ENCODE assay signal across 23 cellular contexts in the genomic region with DNA sequence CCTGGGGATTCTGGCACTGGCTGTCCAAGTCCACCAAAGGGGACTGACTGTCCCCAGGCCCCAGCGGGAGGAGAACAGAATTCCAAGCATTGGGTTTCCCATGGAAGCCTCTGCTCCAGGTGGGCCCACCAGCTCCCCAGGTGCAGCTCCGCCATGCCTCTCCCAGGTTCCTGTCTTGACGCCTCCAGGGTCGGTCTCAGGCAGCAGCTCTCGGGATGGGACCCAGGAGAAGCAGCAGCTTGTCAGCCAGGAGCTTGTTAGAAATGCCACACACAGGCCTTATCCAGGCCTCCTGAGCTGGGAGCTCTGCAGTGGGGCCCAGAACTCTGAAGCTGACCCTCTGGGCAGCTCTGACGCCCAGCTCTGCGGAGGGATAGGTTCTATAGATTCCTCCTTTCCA. TPM values are rescaled to one million over a fixed set of nuclear protein-coding genes. Genes with fewer than 3 reads are reported as not detected.
DNase-seq lines count a peak whose midpoint lies in the region; ATAC-seq, FAIRE-seq and TF ChIP-seq lines count a peak whose summit lies in the region.
"Had no signal": no experiment of that assay in that cellular context is flagged by ENCODE, and none has a peak within 500 bp of the region (broad histone marks: within the 10 kb centered on the region; RNA-seq: fewer than 3 reads in every experiment).

No MANE protein-coding gene starts in this region.

- H3K79me2 ChIP-seq in H1 (ENCODE audit: control insufficient read depth in 1 of 2, insufficient read depth in 2 of 2, low read length in 2 of 2) (no peaks in the 10 kb centered on the region; a peak in 1 of 4 replicates), neural progenitor cell (ENCODE audit: low read depth) (no peaks in the 10 kb centered on the region), SK-N-SH (ENCODE audit: insufficient read depth) (no peaks in the 10 kb centered on the region)

- H2AK5ac ChIP-seq in H1 (ENCODE audit: low read depth, low read length) = no peak overlapping the region

- no peak overlapping the region for H2BK12ac ChIP-seq in H1 (ENCODE audit: low read depth, low read length)

- no peak overlapping the region for H2AFZ ChIP-seq in H1 (ENCODE audit: low read length)
- peak overlapping the region; percentile 57 for H2AFZ ChIP-seq in neural progenitor cell (replicated peaks)
- H2AFZ ChIP-seq in SK-N-SH (ENCODE audit: low read depth) = no peak overlapping the region

- H3K4me3 ChIP-seq in BLaER1 treated with 17β-estradiol and CSF1 and Interleukin-3, amounts not matched to agents 10 nM and 100 nM = peak overlapping the region in 2 of 10 experiments; percentile 3 to 11; a peak in 1 of 20 replicates
- H3K4me3 ChIP-seq in H1 (ENCODE audit: extremely low read depth in 1 of 4, insufficient read depth in 2 of 4, low read depth in 3 of 4, low read length in 4 of 4) (no peak overlapping the region), neural progenitor cell (no peak overlapping the region), SK-N-SH (ENCODE audit: low read depth in 2 of 2, low read length in 1 of 2) (no peak overlapping the region)
- H3K4me3 ChIP-seq: A549, HAP-1 had no signal

- no peak for TF ChIP-seq POLR2A in H1 (IDR thresholded peaks at IDR 0.05; ENCODE audit: control extremely low read depth in 1 of 2, low read depth in 2 of 2, low read length in 2 of 2)

- no peak overlapping the region for H3K4me3 Mint-ChIP-seq in neural progenitor cell
- H3K4me3 Mint-ChIP-seq: CD4-positive, CD25-positive, alpha-beta regulatory T cell; CD8-positive, alpha-beta T cell; HFFc6 had no signal

- no peaks in the 10 kb centered on the region for H3K27me3 ChIP-seq in BLaER1 treated with 17β-estradiol and CSF1 and Interleukin-3, amounts not matched to agents 10 nM and 100 nM
- no peaks in the 10 kb centered on the region for H3K27me3 ChIP-seq in H1 (replicated peaks in 1 of 4; ENCODE audit: control insufficient read depth in 3 of 4, extremely low read depth in 1 of 4, insufficient read depth in 3 of 4, low read length in 3 of 4)
- no peaks in the 10 kb centered on the region for H3K27me3 ChIP-seq in neural progenitor cell
- no peaks in the 10 kb centered on the region for H3K27me3 ChIP-seq in foreskin keratinocyte
- H3K27me3 ChIP-seq in SK-N-SH (ENCODE audit: insufficient read depth) = no peaks in the 10 kb centered on the region

- TF ChIP-seq RAD21 in H1 (IDR thresholded peaks at IDR 0.05 in 1 of 2, conservative IDR thresholded peaks at IDR 0.05 in 1 of 2; ENCODE audit: low read depth in 2 of 2, low read length in 2 of 2) (no peak), SK-N-SH (IDR thresholded peaks at IDR 0.05; ENCODE audit: low read length) (no peak)

- H3K23me2 ChIP-seq in H1 (ENCODE audit: low read depth, low read length) = peaks cover 2% of the 10 kb centered on the region

- no peak overlapping the region for H4K5ac ChIP-seq in H1 (ENCODE audit: insufficient read length, low read depth, low read length)

- H2BK120ac ChIP-seq in H1 (replicated peaks; ENCODE audit: low read depth, low read length) = no peak overlapping the region

- H4K8ac ChIP-seq in H1 (ENCODE audit: extremely low read depth, insufficient read depth, low read length) = peak overlapping the region; percentile 37; the same call in 1 of the 2 replicates

- TF ChIP-seq EP300 in H1 (IDR thresholded peaks at IDR 0.05; ENCODE audit: borderline replicate concordance in 1 of 2, low read depth in 2 of 2, low read length in 2 of 2) (no peak), SK-N-SH (IDR thresholded peaks at IDR 0.05; ENCODE audit: borderline replicate concordance in 1 of 2, low read depth in 1 of 2, low read length in 1 of 2) (no peak)

- H4K91ac ChIP-seq in H1 (replicated peaks; ENCODE audit: insufficient read length, low read length) = no peak overlapping the region

- CTCF ChIA-PET in H1 (lab: Charles Lee; ENCODE audit: partially characterized antibody) = interaction anchor here (0.5 to 2.2 kb wide), 11 partner anchors 8 to 76 kb away, joined by 3 to 11 read pairs (median 4); no protein-coding TSS in a partner anchor
- CTCF ChIA-PET in SK-N-SH (lab: Yijun Ruan, JAX) = interaction anchor here (5.7 to 11.1 kb wide), 2 partner anchors 22 to 29 kb away, joined by 31 to 70 read pairs; no protein-coding TSS in a partner anchor

- FAIRE-seq in H1 (lab: Jason Lieb, UNC) = no peak
- FAIRE-seq: A549, G401.6, GM12892 had no signal

- no peak overlapping the region for H3K27ac Mint-ChIP-seq in neural progenitor cell
- H3K27ac Mint-ChIP-seq: CD4-positive, CD25-positive, alpha-beta regulatory T cell; CD8-positive, alpha-beta T cell; HFFc6 had no signal

- ATAC-seq in HG02678 (IDR thresholded peaks at IDR 0.05; ENCODE audit: unreplicated experiment) (no peak), foreskin keratinocyte (no peak)
- ATAC-seq: A549; CD8-positive, alpha-beta T cell had no signal

- H2BK15ac ChIP-seq in H1 (ENCODE audit: low read length) = no peak overlapping the region

- no peak for DNase-seq in H1 (ENCODE audit: low read depth in 1 of 2, low spot score in 2 of 2)
- DNase-seq in neural progenitor cell (ENCODE audit: low spot score) = no peak
- DNase-seq in foreskin keratinocyte = no peak
- DNase-seq in activated CD4-positive, alpha-beta T cell treated with anti-CD3 and anti-CD28 coated beads, Interleukin-2, amount 50 U/mL, for 1 hour = no peak
- DNase-seq in SK-N-SH = no peak
- DNase-seq: 8988T; ACHN; AML-193; BE2C; Caco-2; CD4-positive, CD25-positive, alpha-beta regulatory T cell; CD8-positive, alpha-beta T cell; DMS153; DND-41; HFFc6 had no signal

- H4K20me1 ChIP-seq in BLaER1 treated with 17β-estradiol and CSF1 and Interleukin-3, amounts not matched to agents 10 nM and 100 nM = no peaks in the 10 kb centered on the region
- H4K20me1 ChIP-seq in H1 (replicated peaks in 1 of 2; ENCODE audit: control insufficient read depth in 1 of 2, insufficient read depth in 2 of 2, low read length in 2 of 2) (peaks cover 0 to 6% of the 10 kb centered on the region in 2 experiments), neural progenitor cell (ENCODE audit: low read depth) (no peaks in the 10 kb centered on the region), SK-N-SH (ENCODE audit: insufficient read depth) (no peaks in the 10 kb centered on the region)

- no peak overlapping the region for H3K18ac ChIP-seq in H1 (ENCODE audit: extremely low read depth, low read length)

- no peak overlapping the region for H3K23ac ChIP-seq in H1 (ENCODE audit: insufficient read length)

- WGBS in H1 (ENCODE audit: extremely low coverage in 1 of 2, insufficient coverage in 1 of 2, insufficient read length in 1 of 2, insufficient replicate concordance in 2 of 2, low coverage in 1 of 2, low lambda C conversion rate in 2 of 2, missing lambda C conversion rate in 1 of 2), 2 experiments = 93% methylated on average over 6 of the region's 7 CpGs; no CpG with 5 or more reads in 1 of the 2 experiments
- WGBS in SK-N-SH (ENCODE audit: low lambda C conversion rate) = 31% methylated on average over 7 of the region's 7 CpGs

- POLR2A ChIA-PET in H1 (lab: Charles Lee; ENCODE audit: partially characterized antibody) = no interaction called here
- POLR2A ChIA-PET in SK-N-SH (lab: Yijun Ruan, JAX) = no interaction called here

- no peak overlapping the region for H3K56ac ChIP-seq in H1 (replicated peaks; ENCODE audit: insufficient read length, low read depth, low read length)

- peaks cover 20% of the 10 kb centered on the region for H3K4me1 Mint-ChIP-seq in neural progenitor cell
- H3K4me1 Mint-ChIP-seq: CD4-positive, CD25-positive, alpha-beta regulatory T cell had no signal

- H3K4me2 ChIP-seq in BLaER1 treated with 17β-estradiol and CSF1 and Interleukin-3, amounts not matched to agents 10 nM and 100 nM = peak overlapping the region; percentile 36 to 90 (median 78)
- H3K4me2 ChIP-seq in H1 (ENCODE audit: insufficient read depth in 1 of 2, low read depth in 2 of 2, low read length in 2 of 2) (no peak overlapping the region), neural progenitor cell (no peak overlapping the region), SK-N-SH (no peak overlapping the region)
- H3K4me2 ChIP-seq: A549 had no signal

- H3K9me3 Mint-ChIP-seq in neural progenitor cell = no peaks in the 10 kb centered on the region
- H3K9me3 Mint-ChIP-seq: CD8-positive, alpha-beta T cell had no signal

- no peak overlapping the region for H2BK5ac ChIP-seq in H1 (ENCODE audit: low read depth, low read length)

- H3K9me2 ChIP-seq in SK-N-SH = no peaks in the 10 kb centered on the region

- peak overlapping the region in 7 of 11 experiments; percentile 27 to 92 (median 84); a peak in 12 of 22 replicates for H3K27ac ChIP-seq in BLaER1 treated with 17β-estradiol and CSF1 and Interleukin-3, amounts not matched to agents 10 nM and 100 nM
- H3K27ac ChIP-seq in H1 (ENCODE audit: low read depth, low read length) (no peak overlapping the region), neural progenitor cell (no peak overlapping the region), foreskin keratinocyte (no peak overlapping the region), SK-N-SH (ENCODE audit: low read depth in 2 of 2, low read length in 1 of 2) (no peak overlapping the region)
- H3K27ac ChIP-seq: A549, C4-2B had no signal

- H3K9me3 ChIP-seq in BLaER1 treated with 17β-estradiol and CSF1 and Interleukin-3, amounts not matched to agents 10 nM and 100 nM (replicated peaks in 1 of 11) = no peaks in the 10 kb centered on the region
- H3K9me3 ChIP-seq in H1 (ENCODE audit: insufficient read depth in 2 of 2, low read depth in 1 of 2, low read length in 1 of 2) (no peaks in the 10 kb centered on the region; a peak in 1 of 4 replicates), neural progenitor cell (ENCODE audit: low read depth) (no peaks in the 10 kb centered on the region), SK-N-SH (no peaks in the 10 kb centered on the region; the same call in 1 of the 2 replicates)
- H3K9me3 ChIP-seq: A549, BE2C, Caco-2, HAP-1 had no signal

- H3K4ac ChIP-seq in H1 (replicated peaks; ENCODE audit: insufficient read length, low read depth, low read length) = no peak overlapping the region

- TF ChIP-seq CTCF in H1 (IDR thresholded peaks at IDR 0.05; ENCODE audit: control extremely low read depth in 1 of 3, insufficient read depth in 1 of 3, low read depth in 1 of 3, low read length in 3 of 3) (no peak), neural progenitor cell (IDR thresholded peaks at IDR 0.05) (no peak), foreskin keratinocyte (conservative IDR thresholded peaks at IDR 0.05) (no peak), SK-N-SH (IDR thresholded peaks at IDR 0.05) (no peak)

- H3K36me3 Mint-ChIP-seq in neural progenitor cell = no peaks in the 10 kb centered on the region
- H3K36me3 Mint-ChIP-seq: CD4-positive, CD25-positive, alpha-beta regulatory T cell; CD8-positive, alpha-beta T cell had no signal

- no peaks in the 10 kb centered on the region for H3K36me3 ChIP-seq in BLaER1 treated with 17β-estradiol and CSF1 and Interleukin-3, amounts not matched to agents 10 nM and 100 nM
- no peaks in the 10 kb centered on the region for H3K36me3 ChIP-seq in H1 (ENCODE audit: control insufficient read depth in 2 of 4, insufficient read depth in 4 of 4, low read length in 3 of 4)
- H3K36me3 ChIP-seq in neural progenitor cell = no peaks in the 10 kb centered on the region
- H3K36me3 ChIP-seq in SK-N-SH (replicated peaks in 1 of 2; ENCODE audit: control insufficient read depth in 1 of 2, insufficient read depth in 2 of 2, low read length in 1 of 2) = no peaks in the 10 kb centered on the region
- H3K36me3 ChIP-seq: BE2C, HAP-1 had no signal

- H3K27me3 Mint-ChIP-seq in neural progenitor cell (ENCODE audit: insufficient read depth, low read depth) = peaks cover 9% of the 10 kb centered on the region

- H3K79me1 ChIP-seq in H1 (ENCODE audit: low read depth, low read length) = no peaks in the 10 kb centered on the region

- no peak overlapping the region for H2BK20ac ChIP-seq in H1 (ENCODE audit: low read length)

- H3F3A ChIP-seq in neural progenitor cell (ENCODE audit: low read depth) = peaks cover 17% of the 10 kb centered on the region
- H3F3A ChIP-seq in SK-N-SH (replicated peaks; ENCODE audit: insufficient read depth) = peaks cover 10% of the 10 kb centered on the region

- peaks cover 23 to 49% (median 39%) of the 10 kb centered on the region in 10 experiments for H3K4me1 ChIP-seq in BLaER1 treated with 17β-estradiol and CSF1 and Interleukin-3, amounts not matched to agents 10 nM and 100 nM
- H3K4me1 ChIP-seq in H1 (replicated peaks in 1 of 4; ENCODE audit: control insufficient read depth in 3 of 4, insufficient read depth in 4 of 4, low read length in 3 of 4) = peaks cover 0 to 3% (median 1%) of the 10 kb centered on the region in 4 experiments; a peak in 1 of 7 replicates
- no peaks in the 10 kb centered on the region for H3K4me1 ChIP-seq in neural progenitor cell
- no peaks in the 10 kb centered on the region for H3K4me1 ChIP-seq in foreskin keratinocyte
- no peaks in the 10 kb centered on the region for H3K4me1 ChIP-seq in SK-N-SH (ENCODE audit: control insufficient read depth in 1 of 2, insufficient read depth in 2 of 2, low read depth in 1 of 2, low read length in 1 of 2)
- H3K4me1 ChIP-seq: A549, BE2C, Caco-2, HAP-1 had no signal

- H3K9ac ChIP-seq in BLaER1 treated with 17β-estradiol and CSF1 and Interleukin-3, amounts not matched to agents 10 nM and 100 nM = peak overlapping the region in 7 of 11 experiments; percentile 18 to 77 (median 73); a peak in 11 of 22 replicates
- H3K9ac ChIP-seq in H1 (replicated peaks in 1 of 4; ENCODE audit: extremely low read depth in 1 of 4, low read depth in 3 of 4, low read length in 3 of 4) (no peak overlapping the region), neural progenitor cell (no peak overlapping the region), SK-N-SH (no peak overlapping the region)

- H3K14ac ChIP-seq in H1 (ENCODE audit: insufficient read length) = no peak overlapping the region

RNA-seq across cellular contexts. Expression of gene DCDC2C, which starts 47.9 kb away (rescaled TPM):
- not detected in 2 replicates for total RNA-seq in H1 (2021; fragmentation: NEBNext Ultra II Directional; extraction: Animal tissue kit (Norgen Biotek cat#: 25700))
- 0.50 and 0.91 TPM in 2 replicates for polyA plus RNA-seq in H1 (2011; rRNA removed)
- 0.52 TPM for polyA plus RNA-seq in H1 (2011; cell fraction: cytosol; rRNA removed)
- 2.6 TPM for polyA plus RNA-seq in H1 (2011; cell fraction: nucleus; rRNA removed)
- polyA plus RNA-seq in H1 (2012, experiment 1 of 2) = 0.40 to 0.93 TPM (median 0.68 TPM) in 4 replicates
- not detected for polyA plus RNA-seq in H1 (2012, experiment 2 of 2)
- 0.04 TPM for polyA plus RNA-seq in H1 (2013, experiment 1 of 2)
- 0.09 TPM for polyA plus RNA-seq in H1 (2013, experiment 2 of 2)
- not detected in 2 replicates for polyA minus RNA-seq in H1 (2011; rRNA and poly(A)+ RNA removed)
- polyA minus RNA-seq in H1 (2011; cell fraction: cytosol; rRNA and poly(A)+ RNA removed) = not detected
- polyA minus RNA-seq in H1 (2011; cell fraction: nucleus; rRNA and poly(A)+ RNA removed) = 3.4 TPM
- not detected in 2 replicates for total RNA-seq in neural progenitor cell (ENCODE audit: low replicate concordance)
- not detected in 2 replicates for total RNA-seq in foreskin keratinocyte
- not detected in 2 replicates for polyA plus RNA-seq in foreskin keratinocyte
- polyA plus RNA-seq in SK-N-SH (2012; rRNA removed) = not detected in 2 replicates
- not detected in 2 replicates for polyA plus RNA-seq in SK-N-SH (2012; cell fraction: cytosol; rRNA removed)
- not detected in 2 replicates for polyA plus RNA-seq in SK-N-SH (2012; cell fraction: nucleus; rRNA removed)
- total RNA-seq: Caco-2; CD4-positive, CD25-positive, alpha-beta regulatory T cell; CD8-positive, alpha-beta T cell; H4; HFFc6 had no signal
- polyA plus RNA-seq: A549; CD4-positive, CD25-positive, alpha-beta regulatory T cell had no signal

Comparison
In these comparisons a context has a peak if more than half of its experiments do, and no peak if none do; other contexts are left out.
1. H3K27ac ChIP-seq: peak in BLaER1 treated with 17β-estradiol and CSF1 and Interleukin-3, amounts not matched to agents 10 nM and 100 nM (7 of 11); none in H1 (single experiment), neural progenitor cell (single experiment), foreskin keratinocyte (single experiment) and SK-N-SH (0 of 2).
2. H3K4me2 ChIP-seq: peak in BLaER1 treated with 17β-estradiol and CSF1 and Interleukin-3, amounts not matched to agents 10 nM and 100 nM (11 of 11); none in H1 (0 of 2), neural progenitor cell (single experiment) and SK-N-SH (single experiment).
3. H3K9ac ChIP-seq: peak in BLaER1 treated with 17β-estradiol and CSF1 and Interleukin-3, amounts not matched to agents 10 nM and 100 nM (7 of 11); none in H1 (0 of 4), neural progenitor cell (single experiment) and SK-N-SH (single experiment).